In genomic region chr9:76451234-76451633, GRCh38 we compare ENCODE assay signal across 19 cellular contexts. TPM values are rescaled to one million over a fixed set of nuclear protein-coding genes. Genes with fewer than 3 reads are reported as not detected.
A peak's percentile ranks its signal among the peaks of the same experiment; 100 is the strongest.
DNase-seq lines count a peak whose midpoint lies in the region; FAIRE-seq and TF ChIP-seq lines count a peak whose summit lies in the region.
"Had no signal": no experiment of that assay in that cellular context is flagged by ENCODE, and none has a peak within 500 bp of the region (broad histone marks: within the 10 kb centered on the region; RNA-seq: fewer than 3 reads in every experiment).

No MANE protein-coding gene starts in this region.

- H3K36me3 ChIP-seq in ACC112 (ENCODE audit: insufficient read depth, low read length) = no peaks in the 10 kb centered on the region
- no peaks in the 10 kb centered on the region for H3K36me3 ChIP-seq in suprapubic skin
- H3K36me3 ChIP-seq: tibial artery, WERI-Rb-1 had no signal

- no peaks in the 10 kb centered on the region for H3K9me3 ChIP-seq in suprapubic skin
- H3K9me3 ChIP-seq: tibial artery had no signal

- in situ Hi-C loops in astrocyte of the spinal cord (cut with HindIII; ENCODE audit: low sequenced_read_pairs) = no loop called here

- peak; percentile 66 for DNase-seq in HFFc6
- peak; percentile 82 for DNase-seq in astrocyte of the spinal cord (ENCODE audit: low read depth, low spot score)
- peak; percentile 69 for DNase-seq in hepatic stellate cell (ENCODE audit: low spot score)
- no peak for DNase-seq in suprapubic skin (ENCODE audit: low spot score in 2 of 2)
- DNase-seq in RPMI8226 = no peak
- DNase-seq in anterior cingulate cortex (lab: John Stamatoyannopoulos, UW) = no peak
- DNase-seq in D721Med (ENCODE audit: insufficient read length, low spot score) = no peak
- DNase-seq: DMS153; effector CD4-positive, alpha-beta T cell; left ventricle myocardium superior; NCI-H2029; NCI-H82; SIG-M5; tibial artery; WERI-Rb-1 had no signal

- peak overlapping the region; percentile 79 for H3K27ac ChIP-seq in ACC112 (ENCODE audit: low read depth, low read length)
- no peak overlapping the region for H3K27ac ChIP-seq in suprapubic skin
- H3K27ac ChIP-seq: hepatocyte, tibial artery, WERI-Rb-1 had no signal

- FAIRE-seq in D721Med (lab: Jason Lieb, UNC) = no peak
- FAIRE-seq: GM12878 had no signal

- H3K4me3 Mint-ChIP-seq in HFFc6 = no peak overlapping the region
- H3K4me3 Mint-ChIP-seq: nephron had no signal

- peaks cover 67% of the 10 kb centered on the region for H3K4me1 Mint-ChIP-seq in HFFc6 (ENCODE audit: low read depth)

- H3K4me1 ChIP-seq in ACC112 (ENCODE audit: control insufficient read depth, insufficient read depth, low read length, unreplicated experiment) = peaks cover 46% of the 10 kb centered on the region
- H3K4me1 ChIP-seq in suprapubic skin = peaks cover 3% of the 10 kb centered on the region
- H3K4me1 ChIP-seq: tibial artery had no signal

- H2AFZ ChIP-seq in ACC112 (ENCODE audit: low read length, unreplicated experiment) = no peak overlapping the region
- H2AFZ ChIP-seq: hepatocyte had no signal

- 50% methylated on average over 1 of the region's 1 CpG for WGBS in suprapubic skin

- H3K27me3 ChIP-seq in ACC112 (ENCODE audit: insufficient read depth, low read length) = no peaks in the 10 kb centered on the region
- no peaks in the 10 kb centered on the region for H3K27me3 ChIP-seq in suprapubic skin
- H3K27me3 ChIP-seq: hepatocyte, tibial artery had no signal

- TF ChIP-seq POLR2A in suprapubic skin (IDR thresholded peaks at IDR 0.05) = no peak

- no peaks in the 10 kb centered on the region for H3K9me3 Mint-ChIP-seq in HFFc6

- no peak for TF ChIP-seq CTCF in HFFc6 (IDR thresholded peaks at IDR 0.05)
- TF ChIP-seq CTCF in astrocyte of the spinal cord (IDR thresholded peaks at IDR 0.05; ENCODE audit: low read depth, low read length) = no peak
- no peak for TF ChIP-seq CTCF in suprapubic skin (IDR thresholded peaks at IDR 0.05)
- TF ChIP-seq CTCF in D721Med (IDR thresholded peaks at IDR 0.05; ENCODE audit: insufficient read depth, missing control alignments) = no peak

- peak overlapping the region; percentile 7; the same call in 1 of the 2 replicates for H3K27ac Mint-ChIP-seq in HFFc6
- H3K27ac Mint-ChIP-seq: nephron had no signal

- no peak for TF ChIP-seq EP300 in suprapubic skin (IDR thresholded peaks at IDR 0.05)

- H3K4me3 ChIP-seq in ACC112 (ENCODE audit: low read depth, low read length) = peak overlapping the region; percentile 26; the same call in 1 of the 2 replicates
- H3K4me3 ChIP-seq in astrocyte of the spinal cord (ENCODE audit: low read depth, low read length) = no peak overlapping the region
- no peak overlapping the region for H3K4me3 ChIP-seq in suprapubic skin
- H3K4me3 ChIP-seq: GM12878, hepatocyte, tibial artery had no signal

- no peaks in the 10 kb centered on the region for H3K27me3 Mint-ChIP-seq in HFFc6 (ENCODE audit: insufficient read depth)

- H3K36me3 Mint-ChIP-seq in HFFc6 (ENCODE audit: low read depth) = no peaks in the 10 kb centered on the region

- no peaks in the 10 kb centered on the region for H3K79me2 ChIP-seq in ACC112 (ENCODE audit: control insufficient read depth, insufficient read depth, low read length, unreplicated experiment)
- H3K79me2 ChIP-seq: hepatocyte had no signal

RNA-seq across cellular contexts. Expression of gene GCNT1, which starts 7.7 kb away (rescaled TPM):
- total RNA-seq in HFFc6 (2021; fragmentation: NEBNext Ultra II Directional; extraction: Animal tissue kit (Norgen Biotek cat#: 25700)) = 10 to 100 TPM; 15.0 to 26.2 (median 19.7) TPM
- total RNA-seq in suprapubic skin = 1 to 10 TPM; 1.0 to 7.9 (median 5.4) TPM

RNA-seq across cellular contexts. Expression of gene RFK, which starts 57.0 kb away (rescaled TPM):
- total RNA-seq in HFFc6 (2021; fragmentation: NEBNext Ultra II Directional; extraction: Animal tissue kit (Norgen Biotek cat#: 25700)) = 10 to 100 TPM; 16.7 to 19.0 (median 18.1) TPM
- total RNA-seq in suprapubic skin = 10 to 100 TPM in 2 of 4 donors, 1 to 10 TPM in 2; 6.3 to 14.4 (median 10.5) TPM

Comparison
In these comparisons a context has a peak if more than half of its experiments do, and no peak if none do; other contexts are left out.
1. DNase-seq: peak in HFFc6 (single experiment), astrocyte of the spinal cord (single experiment) and hepatic stellate cell (single experiment); none in suprapubic skin (0 of 2), RPMI8226 (single experiment), anterior cingulate cortex (0 of 58) and D721Med (single experiment).